Comparison of ENCODE assay signal across 1 cellular context in genomic region chr5:54387659-54388232, GRCh38.
TF ChIP-seq lines count a peak whose summit lies in the region.

No MANE protein-coding gene starts in this region.

TF ChIP-seq in GM12878, 131 proteins besides CTCF, POLR2A, EP300 and RAD21 (continued from another document):
- TF ChIP-seq ZNF24 (IDR thresholded peaks at IDR 0.05) (no peak), CHD4 (IDR thresholded peaks at IDR 0.05) (no peak), CREM (IDR thresholded peaks at IDR 0.05; ENCODE audit: low read depth) (peak; percentile 21; the same call in 1 of the 2 replicates), HCFC1 (IDR thresholded peaks at IDR 0.05; ENCODE audit: low read length) (no peak), POLR2AphosphoS5 (IDR thresholded peaks at IDR 0.05; ENCODE audit: low read length) (no peak), SMAD5 (IDR thresholded peaks at IDR 0.05; ENCODE audit: low read depth) (no peak), NR2C1 (IDR thresholded peaks at IDR 0.05) (0 out of 2 replicates have a peak, but pooled peaks have one; percentile 12), NFIC (IDR thresholded peaks at IDR 0.05; ENCODE audit: low read depth, low read length) (peak; percentile 60; the same call in 1 of the 2 replicates), YY1 (IDR thresholded peaks at IDR 0.05; ENCODE audit: low read depth, low read length) (no peak), FOS (IDR thresholded peaks at IDR 0.05; ENCODE audit: borderline replicate concordance, extremely low read depth, insufficient read length) (no peak), CBX5 (IDR thresholded peaks at IDR 0.05; ENCODE audit: low read depth) (no peak), SUZ12 (IDR thresholded peaks at IDR 0.05; ENCODE audit: unreplicated experiment) (no peak), JUNB (IDR thresholded peaks at IDR 0.05) (peak; percentile 69), ATF2 (IDR thresholded peaks at IDR 0.05; ENCODE audit: low read length) (peak; percentile 85), MTA2 (IDR thresholded peaks at IDR 0.05; ENCODE audit: low read depth) (peak; percentile 23; the same call in 1 of the 2 replicates), POLR2AphosphoS2 (IDR thresholded peaks at IDR 0.05; ENCODE audit: low read depth, low read length) (no peak), ATF7 (IDR thresholded peaks at IDR 0.05; ENCODE audit: low read depth) (peak; percentile 93), RFX5 (IDR thresholded peaks at IDR 0.05; ENCODE audit: low read depth, low read length) (no peak), YBX1 (IDR thresholded peaks at IDR 0.05) (no peak), BCL3 (IDR thresholded peaks at IDR 0.05; ENCODE audit: borderline replicate concordance, insufficient read depth, low read depth, low read length, poor library complexity, severe bottlenecking) (no peak), BRCA1 (IDR thresholded peaks at IDR 0.05; ENCODE audit: low read depth, low read length) (no peak), FOXM1 (IDR thresholded peaks at IDR 0.05; ENCODE audit: low read depth, low read length) (peak; percentile 62; the same call in 1 of the 2 replicates), NR2F1 (conservative IDR thresholded peaks at IDR 0.05) (peak; percentile 79), IKZF2 (IDR thresholded peaks at IDR 0.05) (0 out of 4 replicates have a peak, but pooled peaks of 1 of the 2 experiments have one; percentile 22), PML (IDR thresholded peaks at IDR 0.05; ENCODE audit: low read length) (no peak), MEF2B (IDR thresholded peaks at IDR 0.05; ENCODE audit: partially characterized antibody, poor library complexity, severe bottlenecking) (peak; percentile 16), E4F1 (IDR thresholded peaks at IDR 0.05; ENCODE audit: borderline replicate concordance, partially characterized antibody) (no peak), SPI1 (IDR thresholded peaks at IDR 0.05; ENCODE audit: borderline replicate concordance, insufficient read depth, low read depth, low read length) (no peak), BACH1 (IDR thresholded peaks at IDR 0.05; ENCODE audit: borderline replicate concordance) (no peak), HDAC6 (IDR thresholded peaks at IDR 0.05; ENCODE audit: unreplicated experiment) (no peak)
